ENCODE assay signal across 27 cellular contexts in genomic region chr11:130177782-130178181, GRCh38. TPM values are rescaled to one million over a fixed set of nuclear protein-coding genes. Genes with fewer than 3 reads are reported as not detected.
A peak's percentile ranks its signal among the peaks of the same experiment; 100 is the strongest.
DNase-seq lines count a peak whose midpoint lies in the region; ATAC-seq, FAIRE-seq and TF ChIP-seq lines count a peak whose summit lies in the region.
"Had no signal": no experiment of that assay in that cellular context is flagged by ENCODE, and none has a peak within 500 bp of the region (broad histone marks: within the 10 kb centered on the region; RNA-seq: fewer than 3 reads in every experiment).

No MANE protein-coding gene starts in this region.

- TF ChIP-seq CTCF in suprapubic skin (IDR thresholded peaks at IDR 0.05) (no peak), gastroesophageal sphincter (IDR thresholded peaks at IDR 0.05) (no peak)

- no peak for TF ChIP-seq POLR2A in suprapubic skin (IDR thresholded peaks at IDR 0.05)
- TF ChIP-seq POLR2A in gastroesophageal sphincter (IDR thresholded peaks at IDR 0.05): no peak

- peak overlapping the region in 1 of 2 donors; percentile 54 for H3K9ac ChIP-seq in duodenal mucosa (ENCODE audit: low read depth in 1 of 2, low read length in 2 of 2)

- TF ChIP-seq EP300 in suprapubic skin (IDR thresholded peaks at IDR 0.05) (no peak), gastroesophageal sphincter (IDR thresholded peaks at IDR 0.05) (no peak)

- H3K36me3 ChIP-seq in duodenal mucosa (ENCODE audit: control insufficient read depth in 1 of 2, insufficient read depth in 2 of 2, low read length in 2 of 2): peaks cover 5 to 6% of the 10 kb centered on the region in 2 donors
- H3K36me3 ChIP-seq in suprapubic skin: no peaks in the 10 kb centered on the region
- H3K36me3 ChIP-seq in gastroesophageal sphincter: no peaks in the 10 kb centered on the region
- H3K36me3 ChIP-seq: BE2C, esophagus muscularis mucosa, SJCRH30, tibial nerve, WERI-Rb-1 had no signal

- H3K27ac ChIP-seq in duodenal mucosa (ENCODE audit: low read depth, low read length): peak overlapping the region; percentile 55
- H3K27ac ChIP-seq in suprapubic skin: peak overlapping the region; percentile 31
- no peak overlapping the region for H3K27ac ChIP-seq in gastroesophageal sphincter
- H3K27ac ChIP-seq: A549, esophagus muscularis mucosa, SJCRH30, WERI-Rb-1 had no signal

- no peak for ATAC-seq in gastroesophageal sphincter
- ATAC-seq: A549; effector memory CD8-positive, alpha-beta T cell; PC-3; T-helper 17 cell had no signal

- 83% methylated on average over 10 of the region's 10 CpGs for WGBS in suprapubic skin
- WGBS in gastroesophageal sphincter (ENCODE audit: low coverage in 1 of 2), 2 donors: 82 to 94% methylated on average over 5 to 9 of the region's 10 CpGs

- H3K4me3 ChIP-seq in duodenal mucosa (ENCODE audit: low read depth in 1 of 2, low read length in 2 of 2): no peak overlapping the region
- no peak overlapping the region for H3K4me3 ChIP-seq in suprapubic skin
- no peak overlapping the region for H3K4me3 ChIP-seq in gastroesophageal sphincter
- H3K4me3 ChIP-seq: A549, esophagus muscularis mucosa, SJCRH30, tibial nerve had no signal

- H3K9me3 ChIP-seq in duodenal mucosa (ENCODE audit: control insufficient read depth in 1 of 2, low read length in 2 of 2) (no peaks in the 10 kb centered on the region), suprapubic skin (no peaks in the 10 kb centered on the region), gastroesophageal sphincter (peaks cover 0 to 9% (median 0%) of the 10 kb centered on the region in 3 donors)
- H3K9me3 ChIP-seq: A549, BE2C, SJCRH30 had no signal

- no peaks in the 10 kb centered on the region for H3K27me3 ChIP-seq in duodenal mucosa (ENCODE audit: control insufficient read depth in 1 of 2, insufficient read depth in 2 of 2, low read length in 2 of 2)
- no peaks in the 10 kb centered on the region for H3K27me3 ChIP-seq in suprapubic skin
- H3K27me3 ChIP-seq in gastroesophageal sphincter: no peaks in the 10 kb centered on the region
- H3K27me3 ChIP-seq: BE2C, esophagus muscularis mucosa, SJCRH30, tibial nerve had no signal

- H3K4me1 ChIP-seq in duodenal mucosa (ENCODE audit: control insufficient read depth in 1 of 2, insufficient read depth in 2 of 2, low read length in 2 of 2): peaks cover 43 to 57% of the 10 kb centered on the region in 2 donors
- H3K4me1 ChIP-seq in suprapubic skin: peaks cover 52% of the 10 kb centered on the region
- peaks cover 0 to 5% (median 3%) of the 10 kb centered on the region in 3 donors for H3K4me1 ChIP-seq in gastroesophageal sphincter
- H3K4me1 ChIP-seq: BE2C had no signal

- no peak for FAIRE-seq in frontal cortex (lab: Jason Lieb, UNC)
- FAIRE-seq: A549 had no signal

- DNase-seq in NCI-H748 (lab: John Stamatoyannopoulos, UW; ENCODE audit: unreplicated experiment) (peak; percentile 16), NCI-H748 treated with DMSO at 0.1 percent for 48 hours (lab: John Stamatoyannopoulos, UW) (no peak), NAMALWA (ENCODE audit: low spot score) (peak; percentile 22), suprapubic skin (ENCODE audit: low spot score in 2 of 2) (no peak), SIG-M5 (lab: John Stamatoyannopoulos, UW) (no peak), frontal cortex (ENCODE audit: low spot score in 2 of 2) (no peak)
- DNase-seq: activated CD4-positive, alpha-beta T cell treated with anti-CD3 and anti-CD28 coated beads, Interleukin-2, amount 50 U/mL, for 1 hour; activated effector memory CD4-positive, alpha-beta T cell treated with Interleukin-2 at 50 U/mL for 16 hours; BE2C; effector memory CD8-positive, alpha-beta T cell; GOT3; NCI-H1105; NCI-H526; occipital lobe; PC-3; retina; stimulated activated CD4-positive, alpha-beta T cell treated with anti-CD3 and anti-CD28 coated beads, Interleukin-12 subunit alpha, Interleukin-12 subunit beta, amount 100 ng/mL, for 4 hours; stimulated activated CD4-positive, alpha-beta T cell treated with anti-CD3 and anti-CD28 coated beads, Interleukin-4, amount 100 ng/mL, for 4 hours; T-helper 17 cell; WERI-Rb-1 had no signal

RNA-seq across cellular contexts. Expression of gene ST14, which starts 18.2 kb away (rescaled TPM):
- total RNA-seq in suprapubic skin (100 to 1,000 TPM in 1 of 4 donors, 10 to 100 TPM in 3; 71.9 to 109 (median 84.6) TPM), gastroesophageal sphincter (10 to 100 TPM in 1 of 4 donors, 1 to 10 TPM in 2, under 1 TPM in 1; 0.62 to 16.5 (median 1.8) TPM), frontal cortex (not detected)
- total RNA-seq: myocyte, occipital lobe had no signal

Comparison
In these comparisons a context has a peak if more than half of its experiments do, and no peak if none do; other contexts are left out.
1. DNase-seq: peak in NCI-H748 (single experiment) and NAMALWA (single experiment); none in NCI-H748 treated with DMSO at 0.1 percent for 48 hours (single experiment), suprapubic skin (0 of 2), SIG-M5 (single experiment) and frontal cortex (0 of 2).
2. H3K27ac ChIP-seq: peak in duodenal mucosa (single experiment) and suprapubic skin (single experiment); none in gastroesophageal sphincter (0 of 4).
3. RNA of gene ST14, which starts 18.2 kb away (total RNA-seq): 71.9 to 109 TPM in suprapubic skin; 0.62 to 16.5 TPM in gastroesophageal sphincter and not detected in frontal cortex (single experiment); every median in the first group is over 4 times any median in the second.